In the genomic region with DNA sequence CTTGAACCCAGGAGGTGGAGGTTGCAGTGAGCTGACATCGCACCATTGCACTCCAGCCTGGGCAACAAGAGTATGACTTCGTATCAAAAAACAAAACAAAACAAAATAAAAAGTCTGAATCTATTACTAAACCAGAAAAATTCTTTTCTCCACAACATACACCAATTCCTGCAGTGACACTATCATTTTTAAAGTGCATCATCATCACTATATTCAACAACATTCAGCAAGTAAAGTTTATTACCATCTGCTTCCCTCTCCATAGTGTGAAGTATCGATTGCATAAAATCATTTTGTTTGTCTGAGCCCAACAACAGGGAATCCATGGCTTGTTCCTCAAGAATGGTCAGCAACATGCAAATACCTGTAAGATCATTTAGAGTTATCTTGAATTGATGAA, we compare ENCODE assay signal across 35 cellular contexts.
"Had no signal": no experiment of that assay in that cellular context is flagged by ENCODE, and none has a peak within 500 bp of the region (broad histone marks: within the 10 kb centered on the region; RNA-seq: fewer than 3 reads in every experiment).

No MANE protein-coding gene starts in this region.

- H3K4me3 ChIP-seq: body of pancreas, breast epithelium had no signal

- H3K27ac Mint-ChIP-seq: activated B cell treated with CpG ODN at 0.5 μM for 24 hours; activated CD4-positive, alpha-beta memory T cell treated with anti-CD3 and anti-CD28 coated beads for 36 hours; activated CD4-positive, alpha-beta T cell treated with anti-CD3 and anti-CD28 coated beads, Interleukin-2, amount 10 ng/mL, durations not matched to agents 24 days and 14 days; activated CD8-positive, alpha-beta memory T cell treated with anti-CD3 and anti-CD28 coated beads, Interleukin-2, amount 10 ng/mL, durations not matched to agents 7 days and 5 days; activated CD8-positive, alpha-beta T cell treated with anti-CD3 and anti-CD28 coated beads for 36 hours; activated naive CD8-positive, alpha-beta T cell; activated naive CD8-positive, alpha-beta T cell treated with anti-CD3 and anti-CD28 coated beads, Interleukin-2, amount 10 ng/mL, durations not matched to agents 7 days and 5 days; activated naive CD8-positive, alpha-beta T cell treated with anti-CD3 and anti-CD28 coated beads, Interleukin-2, amount 50 U/mL, for 24 hours; activated T-cell treated with anti-CD3 and anti-CD28 coated beads, Interleukin-2, amount 50 U/mL, for 24 hours; activated T-helper 2 cell treated with anti-CD3 and anti-CD28 coated beads, Interferon-gamma antibody, Interleukin-2, Interleukin-4, amounts not matched to agents 10 μg/mL and 5 μg/mL and 100 μg/mL, durations not matched to agents 14 hours and 24 hours and 36 hours; T-helper 1 cell treated with Interleukin-12 subunit alpha and Interleukin-12 subunit beta and Interleukin-4 antibody, amounts not matched to agents 30 μg/mL and 1 μg/mL, for 36 hours; T-helper 2 cell treated with Interferon-gamma antibody and Interleukin-4, amounts not matched to agents 5 μg/mL and 100 μg/mL, for 36 hours had no signal

- H3K27ac ChIP-seq: body of pancreas, brain microvascular endothelial cell, breast epithelium, VCaP had no signal

- H3K4me1 ChIP-seq: body of pancreas, breast epithelium had no signal

- H3K9me3 Mint-ChIP-seq: activated B cell treated with CpG ODN at 0.5 μM for 24 hours; activated CD4-positive, alpha-beta memory T cell treated with anti-CD3 and anti-CD28 coated beads for 36 hours; activated CD4-positive, alpha-beta T cell treated with anti-CD3 and anti-CD28 coated beads, Interleukin-2, amount 10 ng/mL, durations not matched to agents 24 days and 14 days; activated CD8-positive, alpha-beta T cell treated with anti-CD3 and anti-CD28 coated beads for 36 hours; T-helper 1 cell treated with Interleukin-12 subunit alpha and Interleukin-12 subunit beta and Interleukin-4 antibody, amounts not matched to agents 30 μg/mL and 1 μg/mL, for 36 hours had no signal

- ATAC-seq: activated CD8-positive, alpha-beta memory T cell treated with anti-CD3 and anti-CD28 coated beads, Interleukin-2, amount 10 ng/mL, durations not matched to agents 7 days and 5 days; activated CD8-positive, alpha-beta T cell treated with anti-CD3 and anti-CD28 coated beads for 36 hours; activated naive CD8-positive, alpha-beta T cell treated with anti-CD3 and anti-CD28 coated beads, Interleukin-2, amount 50 U/mL, for 24 hours; body of pancreas had no signal

- DNase-seq: activated B cell treated with CpG ODN at 0.5 μM for 24 hours; activated CD4-positive, alpha-beta memory T cell treated with anti-CD3 and anti-CD28 coated beads for 36 hours; activated CD4-positive, alpha-beta T cell treated with anti-CD3 and anti-CD28 coated beads for 4 hours; activated CD4-positive, alpha-beta T cell treated with anti-CD3 and anti-CD28 coated beads, Interleukin-2, amount 10 ng/mL, durations not matched to agents 24 days and 14 days; activated CD4-positive, alpha-beta T cell treated with anti-CD3 and anti-CD28 coated beads, Interleukin-2, amount 50 U/mL, for 1 hour; activated CD4-positive, alpha-beta T cell treated with anti-CD3 and anti-CD28 coated beads, Interleukin-2, amount 50 U/mL, for 4 hours; activated CD4-positive, CD25-positive, alpha-beta regulatory T cell treated with anti-CD3 and anti-CD28 coated beads, Interleukin-2, amount 50 U/mL, for 72 hours; activated CD8-positive, alpha-beta memory T cell treated with anti-CD3 and anti-CD28 coated beads, Interleukin-2, amount 10 ng/mL, durations not matched to agents 7 days and 5 days; activated CD8-positive, alpha-beta memory T cell treated with anti-CD3 and anti-CD28 coated beads, Interleukin-2, amount 50 U/mL, for 48 hours; activated CD8-positive, alpha-beta T cell treated with anti-CD3 and anti-CD28 coated beads for 36 hours; activated effector memory CD4-positive, alpha-beta T cell treated with Interleukin-2 at 50 U/mL for 16 hours; activated gamma-delta T cell; activated naive CD4-positive, alpha-beta T cell treated with anti-CD3 and anti-CD28 coated beads, Interleukin-2, amount 50 U/mL, for 16 hours; activated naive CD4-positive, alpha-beta T cell treated with Interleukin-2 at 50 U/mL for 16 hours; activated naive CD8-positive, alpha-beta T cell treated with anti-CD3 and anti-CD28 coated beads, Interleukin-2, amount 10 ng/mL, durations not matched to agents 7 days and 5 days; activated naive CD8-positive, alpha-beta T cell treated with anti-CD3 and anti-CD28 coated beads, Interleukin-2, amount 50 U/mL, for 24 hours; activated T-cell treated with anti-CD3 and anti-CD28 coated beads, Interleukin-2, amount 50 U/mL, for 24 hours; activated T-cell treated with anti-CD3 and anti-CD28 coated beads, Interleukin-2, amount 50 U/mL, for 48 hours; amniotic stem cell; aorta; body of pancreas; brain microvascular endothelial cell; central memory CD4-positive, alpha-beta T cell; SW 1271; T-helper 1 cell; T-helper 2 cell; T-helper 9 cell had no signal

- H3K9me3 ChIP-seq: body of pancreas, breast epithelium had no signal

- FAIRE-seq: astrocyte, TTC549 had no signal

- H3K4me3 Mint-ChIP-seq: activated B cell treated with CpG ODN at 0.5 μM for 24 hours; activated CD4-positive, alpha-beta memory T cell treated with anti-CD3 and anti-CD28 coated beads for 36 hours; activated CD4-positive, alpha-beta T cell treated with anti-CD3 and anti-CD28 coated beads, Interleukin-2, amount 10 ng/mL, durations not matched to agents 24 days and 14 days; activated CD8-positive, alpha-beta memory T cell treated with anti-CD3 and anti-CD28 coated beads, Interleukin-2, amount 10 ng/mL, durations not matched to agents 7 days and 5 days; activated CD8-positive, alpha-beta T cell treated with anti-CD3 and anti-CD28 coated beads for 36 hours; activated naive CD8-positive, alpha-beta T cell; activated naive CD8-positive, alpha-beta T cell treated with anti-CD3 and anti-CD28 coated beads, Interleukin-2, amount 10 ng/mL, durations not matched to agents 7 days and 5 days; activated naive CD8-positive, alpha-beta T cell treated with anti-CD3 and anti-CD28 coated beads, Interleukin-2, amount 50 U/mL, for 24 hours; activated T-cell treated with anti-CD3 and anti-CD28 coated beads, Interleukin-2, amount 50 U/mL, for 24 hours; T-helper 1 cell treated with Interleukin-12 subunit alpha and Interleukin-12 subunit beta and Interleukin-4 antibody, amounts not matched to agents 30 μg/mL and 1 μg/mL, for 36 hours; T-helper 2 cell treated with Interferon-gamma antibody and Interleukin-4, amounts not matched to agents 5 μg/mL and 100 μg/mL, for 36 hours had no signal

- H3K27me3 Mint-ChIP-seq: activated B cell treated with CpG ODN at 0.5 μM for 24 hours; activated CD4-positive, alpha-beta memory T cell treated with anti-CD3 and anti-CD28 coated beads for 36 hours; activated CD4-positive, alpha-beta T cell treated with anti-CD3 and anti-CD28 coated beads, Interleukin-2, amount 10 ng/mL, durations not matched to agents 24 days and 14 days; activated CD8-positive, alpha-beta memory T cell treated with anti-CD3 and anti-CD28 coated beads, Interleukin-2, amount 10 ng/mL, durations not matched to agents 7 days and 5 days; activated CD8-positive, alpha-beta T cell treated with anti-CD3 and anti-CD28 coated beads for 36 hours; activated naive CD8-positive, alpha-beta T cell; activated naive CD8-positive, alpha-beta T cell treated with anti-CD3 and anti-CD28 coated beads, Interleukin-2, amount 10 ng/mL, durations not matched to agents 7 days and 5 days; activated naive CD8-positive, alpha-beta T cell treated with anti-CD3 and anti-CD28 coated beads, Interleukin-2, amount 50 U/mL, for 24 hours; activated T-cell treated with anti-CD3 and anti-CD28 coated beads, Interleukin-2, amount 50 U/mL, for 24 hours had no signal

- H3K27me3 ChIP-seq: body of pancreas, brain microvascular endothelial cell, breast epithelium had no signal
